In the genomic region with DNA sequence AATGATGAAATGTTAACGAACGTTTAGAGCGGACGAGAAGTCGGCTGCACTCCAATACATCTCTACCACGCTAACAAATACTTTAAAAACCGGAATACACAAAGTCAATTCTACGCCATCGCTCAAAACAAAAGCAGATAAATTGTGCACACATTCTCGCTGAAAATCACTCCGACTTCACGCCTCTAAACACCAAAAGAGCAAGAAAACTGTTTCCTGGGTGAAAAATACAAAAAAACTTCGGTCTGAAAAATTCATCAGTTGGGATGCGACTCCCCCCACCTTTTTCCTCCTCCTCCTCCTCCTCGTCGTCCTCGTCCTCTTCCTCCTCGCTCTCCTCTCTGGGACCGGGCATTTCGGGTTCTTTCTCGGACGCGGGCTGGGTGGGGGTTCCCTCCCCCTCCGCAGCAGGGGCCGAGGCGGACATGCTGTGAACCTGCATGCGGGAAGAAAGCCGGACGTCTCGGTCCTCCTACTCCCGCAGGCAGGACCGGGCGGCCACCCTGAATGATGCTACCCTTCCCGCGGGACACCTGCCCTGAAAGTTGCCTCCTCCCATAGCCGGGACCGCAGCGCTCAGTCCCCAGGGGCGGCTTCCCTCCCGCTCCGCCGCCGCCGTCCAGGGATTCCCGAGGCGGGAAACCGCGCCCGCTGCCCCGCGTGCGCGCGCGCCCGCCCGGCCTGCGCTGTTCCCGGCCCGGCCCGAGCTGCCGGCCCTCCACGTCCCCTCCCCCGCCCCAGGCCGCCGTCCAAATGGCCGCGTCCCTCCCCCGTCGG, we compare ENCODE assay signal across 8 cellular contexts. TPM values are rescaled to one million over a fixed set of nuclear protein-coding genes. Genes with fewer than 3 reads are reported as not detected.
DNase-seq lines count a peak whose midpoint lies in the region; ATAC-seq lines count a peak whose summit lies in the region.

No MANE protein-coding gene starts in this region.

- intact Hi-C loops in left colon (cut with DNase I, micrococcal nuclease), result loop anchor here in 1 of 2 donors (10.0 kb wide), 1 partner anchor 99 kb away; no protein-coding TSS in a partner anchor

- no peaks in the 10 kb centered on the region for H3K9me3 ChIP-seq in HUES6 (ENCODE audit: control insufficient read depth, insufficient read depth, low read depth, low read length)

- H3K27ac ChIP-seq in HUES6 (ENCODE audit: low read depth, low read length) (peak overlapping the region; percentile 90), cingulate gyrus (ENCODE audit: low read depth, low read length) (peak overlapping the region; percentile 88)

- H3K4me3 ChIP-seq in HUES6 (ENCODE audit: low read depth, low read length), result peak overlapping the region; percentile 91

- peak overlapping the region; percentile 98 for H3K9ac ChIP-seq in HUES6 (ENCODE audit: low read length)

- H3K4me1 ChIP-seq in HUES6 (ENCODE audit: control insufficient read depth, insufficient read depth, low read length), result peaks cover 32% of the 10 kb centered on the region

- H3K36me3 ChIP-seq in HUES6 (ENCODE audit: control insufficient read depth, insufficient read depth, low read length), result peaks cover 21% of the 10 kb centered on the region

- peaks cover 8% of the 10 kb centered on the region; the same call in 1 of the 2 replicates for H3K27me3 ChIP-seq in HUES6 (ENCODE audit: control insufficient read depth, insufficient read depth, low read length)

- ATAC-seq in GM21381 (IDR thresholded peaks at IDR 0.05; ENCODE audit: unreplicated experiment) (peak; percentile 28), left colon (peak; percentile 79)

- DNase-seq in DMS114 treated with DMSO at 0.1 percent for 48 hours (lab: John Stamatoyannopoulos, UW; ENCODE audit: unreplicated experiment), result peak; percentile 48
- DNase-seq in T-helper 22 cell (ENCODE audit: low read depth), result peak; percentile 15
- peak; percentile 41 to 73 for DNase-seq in left colon
- DNase-seq in stimulated activated CD4-positive, alpha-beta T cell treated with anti-CD3 and anti-CD28 coated beads, Interleukin-1b, Interleukin-23, amount 100 ng/mL, for 48 hours, result peak; percentile 35
- DNase-seq in GOT3 (lab: John Stamatoyannopoulos, UW), result no peak

RNA-seq across cellular contexts. Expression of a gene that starts 0.6 kb away (rescaled TPM):
- total RNA-seq in left colon, result 10 to 100 TPM; 73.7 to 75.7 TPM
